ENCODE assay signal across 1 cellular context in genomic region chr1:173101589-173101988, GRCh38.
TF ChIP-seq lines count a peak whose summit lies in the region.

No MANE protein-coding gene starts in this region.

TF ChIP-seq in A549, 52 proteins besides CTCF, POLR2A, EP300 and RAD21 (continued from another document):
- TF ChIP-seq CBX2 (IDR thresholded peaks at IDR 0.05; ENCODE audit: borderline replicate concordance, low read depth): no peak
- no peak for TF ChIP-seq CHD4 (IDR thresholded peaks at IDR 0.05; ENCODE audit: borderline replicate concordance)
- TF ChIP-seq FOSB (CRISPR knock-in tag; IDR thresholded peaks at IDR 0.05): no peak
- no peak for TF ChIP-seq HOXB13 (CRISPR knock-in tag; IDR thresholded peaks at IDR 0.05; ENCODE audit: low read depth)
- TF ChIP-seq TP53 (CRISPR knock-in tag; IDR thresholded peaks at IDR 0.05): no peak
- TF ChIP-seq HOXA7 (CRISPR knock-in tag; IDR thresholded peaks at IDR 0.05): no peak
- no peak for TF ChIP-seq SREBF2 (IDR thresholded peaks at IDR 0.05)
- no peak for TF ChIP-seq MAFK (IDR thresholded peaks at IDR 0.05; ENCODE audit: partially characterized antibody)
TF ChIP-seq in A549: peak in this region for 0.
